In the genomic region with DNA sequence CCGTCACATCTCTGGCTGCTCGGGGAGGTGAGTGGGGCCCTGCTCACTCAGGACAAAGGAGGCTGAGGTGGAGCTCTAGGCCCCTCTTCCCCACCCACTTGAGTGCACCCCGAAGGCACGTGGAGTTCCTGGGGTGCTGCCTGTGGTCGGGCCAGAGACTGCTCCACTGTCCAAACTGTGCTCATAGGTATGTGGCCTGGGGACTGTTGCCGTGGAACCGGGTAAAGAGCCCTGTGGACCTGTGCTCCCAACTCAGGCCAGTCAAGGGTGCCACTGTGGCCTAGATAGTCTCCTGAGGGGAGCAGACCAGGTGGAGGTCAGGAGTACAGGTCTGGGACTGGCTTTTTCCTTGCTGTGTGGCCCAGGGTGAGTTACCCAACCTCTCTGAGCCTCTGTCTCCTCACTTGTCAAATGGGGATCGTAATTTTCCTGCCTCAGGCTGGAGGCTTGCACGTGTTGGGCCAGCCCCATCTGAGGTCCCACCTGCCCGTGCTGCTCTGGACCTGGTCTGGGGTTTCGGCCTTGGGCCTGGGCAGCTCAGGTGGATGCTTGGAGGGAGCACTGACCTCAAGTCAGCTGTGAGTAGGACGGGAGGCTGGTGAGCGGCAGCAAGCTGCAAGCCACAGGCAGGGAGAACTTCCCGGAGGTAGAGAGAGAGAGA, we compare ENCODE assay signal across 11 cellular contexts. TPM values are rescaled to one million over a fixed set of nuclear protein-coding genes. Genes with fewer than 3 reads are reported as not detected.
A peak's percentile ranks its signal among the peaks of the same experiment; 100 is the strongest.
DNase-seq lines count a peak whose midpoint lies in the region; ATAC-seq and TF ChIP-seq lines count a peak whose summit lies in the region.
"Had no signal": no experiment of that assay in that cellular context is flagged by ENCODE, and none has a peak within 500 bp of the region (broad histone marks: within the 10 kb centered on the region; RNA-seq: fewer than 3 reads in every experiment).

No MANE protein-coding gene starts in this region.

- H3K9ac ChIP-seq in DND-41 (ENCODE audit: low read depth, low read length) = peak overlapping the region; percentile 42; the same call in 1 of the 2 replicates
- peak overlapping the region; percentile 57; the same call in 1 of the 2 replicates for H3K9ac ChIP-seq in OCI-LY3 (ENCODE audit: low read length)
- H3K9ac ChIP-seq: KMS-11 had no signal

- H3K27ac ChIP-seq in DND-41 (ENCODE audit: low read length) (no peak overlapping the region), OCI-LY3 (ENCODE audit: low read length) (no peak overlapping the region), WERI-Rb-1 (no peak overlapping the region)
- H3K27ac ChIP-seq in effector memory CD4-positive, alpha-beta T cell (ENCODE audit: insufficient read depth, low read length, poor library complexity, severe bottlenecking) = no peak overlapping the region
- H3K27ac ChIP-seq: brain microvascular endothelial cell, KMS-11 had no signal

- H3K9me3 ChIP-seq in DND-41 (ENCODE audit: insufficient read depth, low read length, severe bottlenecking) (no peaks in the 10 kb centered on the region), OCI-LY3 (ENCODE audit: insufficient read depth, low read length) (no peaks in the 10 kb centered on the region), WERI-Rb-1 (ENCODE audit: severe bottlenecking) (no peaks in the 10 kb centered on the region)
- H3K9me3 ChIP-seq in effector memory CD4-positive, alpha-beta T cell (ENCODE audit: control insufficient read depth, low read length) = no peaks in the 10 kb centered on the region

- H3K4me3 ChIP-seq in DND-41 (ENCODE audit: low read depth in 1 of 2, low read length in 2 of 2) (peak overlapping the region in 1 of 2 experiments; percentile 45; a peak in 2 of 4 replicates), OCI-LY3 (ENCODE audit: low read length) (peak overlapping the region; percentile 72), WERI-Rb-1 (ENCODE audit: low read depth, low read length) (no peak overlapping the region)
- H3K4me3 ChIP-seq in effector memory CD4-positive, alpha-beta T cell (ENCODE audit: insufficient read depth, low read depth, low read length, poor library complexity, severe bottlenecking) = peak overlapping the region; percentile 49

- ATAC-seq in DND-41 (ENCODE audit: insufficient read depth, low read depth) = peak; percentile 18; the same call in 2 of the 3 replicates
- ATAC-seq in omental fat pad (ENCODE audit: low FRiP score) = peak; percentile 30
- ATAC-seq in HG03565 (IDR thresholded peaks at IDR 0.05; ENCODE audit: unreplicated experiment) = no peak

- H3K27me3 ChIP-seq in DND-41 (ENCODE audit: insufficient read depth, low read length, poor library complexity) (no peaks in the 10 kb centered on the region), OCI-LY3 (ENCODE audit: low read depth, low read length) (peaks cover 23% of the 10 kb centered on the region), WERI-Rb-1 (ENCODE audit: insufficient read depth, low read depth, severe bottlenecking) (no peaks in the 10 kb centered on the region)
- no peaks in the 10 kb centered on the region for H3K27me3 ChIP-seq in effector memory CD4-positive, alpha-beta T cell (replicated peaks; ENCODE audit: control insufficient read depth, insufficient read depth, low read length, poor library complexity, severe bottlenecking)

- H2AFZ ChIP-seq in DND-41 (ENCODE audit: low read depth, low read length) (peak overlapping the region; percentile 62), OCI-LY3 (ENCODE audit: low read depth, low read length) (peak overlapping the region; percentile 98; the same call in 1 of the 2 replicates)

- TF ChIP-seq CTCF in DND-41 (IDR thresholded peaks at IDR 0.05; ENCODE audit: borderline replicate concordance, extremely low read depth, low read length, poor library complexity, severe bottlenecking) = no peak
- TF ChIP-seq CTCF in OCI-LY3 (IDR thresholded peaks at IDR 0.05; ENCODE audit: low read depth, low read length) = no peak
- no peak for TF ChIP-seq CTCF in omental fat pad (IDR thresholded peaks at IDR 0.05)
- no peak for TF ChIP-seq CTCF in WERI-Rb-1 (IDR thresholded peaks at IDR 0.05; ENCODE audit: low read depth, low read length)

- no peak for DNase-seq in DND-41
- DNase-seq in effector memory CD4-positive, alpha-beta T cell = no peak
- peak; percentile 21 for DNase-seq in omental fat pad (ENCODE audit: low spot score)
- no peak for DNase-seq in WERI-Rb-1
- DNase-seq in NCI-H1092 treated with DMSO at 0.1 percent for 48 hours (lab: John Stamatoyannopoulos, UW) = no peak
- no peak for DNase-seq in NCI-H69 (lab: John Stamatoyannopoulos, UW)

- H3K4me2 ChIP-seq in DND-41 (ENCODE audit: insufficient read depth, low read length) (peak overlapping the region; percentile 60), OCI-LY3 (ENCODE audit: low read length) (peak overlapping the region; percentile 71)
- H3K4me2 ChIP-seq: KMS-11 had no signal

- H3K4me1 ChIP-seq in DND-41 (ENCODE audit: insufficient read depth, low read length) (peaks cover 14% of the 10 kb centered on the region), OCI-LY3 (ENCODE audit: low read length) (peaks cover 5% of the 10 kb centered on the region)
- H3K4me1 ChIP-seq in effector memory CD4-positive, alpha-beta T cell (ENCODE audit: control insufficient read depth, insufficient read depth, low read length, poor library complexity, severe bottlenecking) = peaks cover 7% of the 10 kb centered on the region

- H3K79me2 ChIP-seq in DND-41 (ENCODE audit: insufficient read depth, low read length) (no peaks in the 10 kb centered on the region), OCI-LY3 (ENCODE audit: low read length) (no peaks in the 10 kb centered on the region)

- H3K36me3 ChIP-seq in DND-41 (ENCODE audit: insufficient read depth, low read length) = no peaks in the 10 kb centered on the region
- no peaks in the 10 kb centered on the region for H3K36me3 ChIP-seq in OCI-LY3 (replicated peaks; ENCODE audit: low read depth, low read length)
- H3K36me3 ChIP-seq in effector memory CD4-positive, alpha-beta T cell (ENCODE audit: control insufficient read depth, insufficient read depth, low read length) = no peaks in the 10 kb centered on the region
- H3K36me3 ChIP-seq in WERI-Rb-1 = no peaks in the 10 kb centered on the region
- H3K36me3 ChIP-seq: brain microvascular endothelial cell had no signal

- H4K20me1 ChIP-seq in DND-41 (ENCODE audit: insufficient read depth, low read length) (peaks cover under 1% of the 10 kb centered on the region), OCI-LY3 (ENCODE audit: insufficient read depth, low read length) (no peaks in the 10 kb centered on the region)

RNA-seq across cellular contexts. Expression of a gene that starts 12.4 kb away (rescaled TPM):
- total RNA-seq in omental fat pad = not detected
- total RNA-seq: G401 had no signal

RNA-seq across cellular contexts. Expression of a gene that starts 35.6 kb away (rescaled TPM):
- total RNA-seq in omental fat pad = under 1 TPM in 1 of 4 donors, not detected in 3; 0.65 TPM
- total RNA-seq: G401 had no signal

RNA-seq across cellular contexts. Expression of a gene that starts 39.9 kb away (rescaled TPM):
- total RNA-seq in omental fat pad = 1 to 10 TPM in 3 of 4 donors, under 1 TPM in 1; 0.96 to 4.4 (median 1.4) TPM

RNA-seq across cellular contexts. Expression of a gene that starts 40.5 kb away (rescaled TPM):
- total RNA-seq in omental fat pad = 10 to 100 TPM; 14.0 to 45.1 (median 29.3) TPM

RNA-seq across cellular contexts. Expression of a gene that starts 44.4 kb away (rescaled TPM):
- not detected for total RNA-seq in omental fat pad
